In genomic region chr4:76823516-76823915, GRCh38 we compare ENCODE assay signal across 1 cellular context.
TF ChIP-seq lines count a peak whose summit lies in the region.

No MANE protein-coding gene starts in this region.

TF ChIP-seq in IMR-90, 13 proteins besides CTCF, POLR2A, EP300 and RAD21 (continued from another document):
- no peak for TF ChIP-seq MAZ (IDR thresholded peaks at IDR 0.05; ENCODE audit: borderline replicate concordance, low read depth, low read length)
